ENCODE assay signal across 3 cellular contexts in the genomic region with DNA sequence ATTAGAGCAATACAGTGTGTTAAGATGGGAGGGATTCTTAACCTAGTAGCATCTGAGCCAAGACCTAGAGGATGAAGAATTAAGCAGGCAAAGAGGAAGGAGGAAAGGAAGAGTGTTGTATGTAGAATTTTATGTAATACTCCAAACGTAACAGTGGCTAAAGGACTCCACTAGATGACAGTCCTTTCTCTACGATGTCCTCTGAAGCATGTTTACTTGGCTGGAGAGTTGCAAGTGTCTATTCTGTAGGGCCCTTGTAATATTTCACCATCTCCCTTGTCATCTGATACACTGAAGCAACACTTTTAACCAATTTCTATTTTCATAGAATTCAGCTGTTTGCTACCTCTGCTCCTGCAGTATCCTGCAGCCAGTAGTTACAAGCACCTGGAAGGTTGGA.
A peak's percentile ranks its signal among the peaks of the same experiment; 100 is the strongest.
TF ChIP-seq lines count a peak whose summit lies in the region.

No MANE protein-coding gene starts in this region.

TF ChIP-seq in SK-N-SH, 30 proteins besides CTCF, POLR2A, EP300 and RAD21:
- TF ChIP-seq FOXJ3 (CRISPR knock-in tag; IDR thresholded peaks at IDR 0.05) = no peak
- TF ChIP-seq, protein P1, sequence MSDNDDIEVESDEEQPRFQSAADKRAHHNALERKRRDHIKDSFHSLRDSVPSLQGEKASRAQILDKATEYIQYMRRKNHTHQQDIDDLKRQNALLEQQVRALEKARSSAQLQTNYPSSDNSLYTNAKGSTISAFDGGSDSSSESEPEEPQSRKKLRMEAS (IDR thresholded peaks at IDR 0.05; ENCODE audit: low read depth) = no peak
- no peak for TF ChIP-seq SIN3A (IDR thresholded peaks at IDR 0.05; ENCODE audit: borderline replicate concordance, low read depth, low read length)
- no peak for TF ChIP-seq MEF2A (IDR thresholded peaks at IDR 0.05; ENCODE audit: borderline replicate concordance, low read depth)
- TF ChIP-seq ELF1 (IDR thresholded peaks at IDR 0.05) = no peak
- no peak for TF ChIP-seq FOSL2 (IDR thresholded peaks at IDR 0.05; ENCODE audit: borderline replicate concordance, low read depth)
- TF ChIP-seq RCOR1 (IDR thresholded peaks at IDR 0.05; ENCODE audit: low read length) = no peak
- TF ChIP-seq, protein P2, sequence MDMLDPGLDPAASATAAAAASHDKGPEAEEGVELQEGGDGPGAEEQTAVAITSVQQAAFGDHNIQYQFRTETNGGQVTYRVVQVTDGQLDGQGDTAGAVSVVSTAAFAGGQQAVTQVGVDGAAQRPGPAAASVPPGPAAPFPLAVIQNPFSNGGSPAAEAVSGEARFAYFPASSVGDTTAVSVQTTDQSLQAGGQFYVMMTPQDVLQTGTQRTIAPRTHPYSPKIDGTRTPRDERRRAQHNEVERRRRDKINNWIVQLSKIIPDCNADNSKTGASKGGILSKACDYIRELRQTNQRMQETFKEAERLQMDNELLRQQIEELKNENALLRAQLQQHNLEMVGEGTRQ (IDR thresholded peaks at IDR 0.05; ENCODE audit: borderline replicate concordance, low read depth, low read length) = no peak
- no peak for TF ChIP-seq SMC3 (IDR thresholded peaks at IDR 0.05; ENCODE audit: low read depth, low read length)
- no peak for TF ChIP-seq TAF1 (IDR thresholded peaks at IDR 0.05; ENCODE audit: borderline replicate concordance, low read depth, low read length)
- no peak for TF ChIP-seq YY1 (IDR thresholded peaks at IDR 0.05; ENCODE audit: low read depth)
- TF ChIP-seq MXI1 (IDR thresholded peaks at IDR 0.05; ENCODE audit: low read depth, low read length) = no peak
- TF ChIP-seq, protein P3, sequence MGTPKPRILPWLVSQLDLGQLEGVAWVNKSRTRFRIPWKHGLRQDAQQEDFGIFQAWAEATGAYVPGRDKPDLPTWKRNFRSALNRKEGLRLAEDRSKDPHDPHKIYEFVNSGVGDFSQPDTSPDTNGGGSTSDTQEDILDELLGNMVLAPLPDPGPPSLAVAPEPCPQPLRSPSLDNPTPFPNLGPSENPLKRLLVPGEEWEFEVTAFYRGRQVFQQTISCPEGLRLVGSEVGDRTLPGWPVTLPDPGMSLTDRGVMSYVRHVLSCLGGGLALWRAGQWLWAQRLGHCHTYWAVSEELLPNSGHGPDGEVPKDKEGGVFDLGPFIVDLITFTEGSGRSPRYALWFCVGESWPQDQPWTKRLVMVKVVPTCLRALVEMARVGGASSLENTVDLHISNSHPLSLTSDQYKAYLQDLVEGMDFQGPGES (IDR thresholded peaks at IDR 0.05; ENCODE audit: low read depth, low read length) = no peak
- TF ChIP-seq GABPA (IDR thresholded peaks at IDR 0.05; ENCODE audit: low read depth) = no peak
- TF ChIP-seq, protein P4, sequence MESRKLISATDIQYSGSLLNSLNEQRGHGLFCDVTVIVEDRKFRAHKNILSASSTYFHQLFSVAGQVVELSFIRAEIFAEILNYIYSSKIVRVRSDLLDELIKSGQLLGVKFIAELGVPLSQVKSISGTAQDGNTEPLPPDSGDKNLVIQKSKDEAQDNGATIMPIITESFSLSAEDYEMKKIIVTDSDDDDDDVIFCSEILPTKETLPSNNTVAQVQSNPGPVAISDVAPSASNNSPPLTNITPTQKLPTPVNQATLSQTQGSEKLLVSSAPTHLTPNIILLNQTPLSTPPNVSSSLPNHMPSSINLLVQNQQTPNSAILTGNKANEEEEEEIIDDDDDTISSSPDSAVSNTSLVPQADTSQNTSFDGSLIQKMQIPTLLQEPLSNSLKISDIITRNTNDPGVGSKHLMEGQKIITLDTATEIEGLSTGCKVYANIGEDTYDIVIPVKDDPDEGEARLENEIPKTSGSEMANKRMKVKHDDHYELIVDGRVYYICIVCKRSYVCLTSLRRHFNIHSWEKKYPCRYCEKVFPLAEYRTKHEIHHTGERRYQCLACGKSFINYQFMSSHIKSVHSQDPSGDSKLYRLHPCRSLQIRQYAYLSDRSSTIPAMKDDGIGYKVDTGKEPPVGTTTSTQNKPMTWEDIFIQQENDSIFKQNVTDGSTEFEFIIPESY (IDR thresholded peaks at IDR 0.05; ENCODE audit: borderline replicate concordance, low read depth) = no peak
- no peak for TF ChIP-seq TCF12 (IDR thresholded peaks at IDR 0.05)
- TF ChIP-seq EZH2phosphoT487 (IDR thresholded peaks at IDR 0.05; ENCODE audit: borderline replicate concordance, low read depth) = no peak
- no peak for TF ChIP-seq TEAD4 (IDR thresholded peaks at IDR 0.05; ENCODE audit: borderline replicate concordance, insufficient read depth)
TF ChIP-seq in SK-N-SH: peak in this region for 0.

TF ChIP-seq in SK-N-SH treated with all-trans-retinoic acid at 6 μM for 48 hours, 23 proteins besides CTCF, POLR2A, EP300 and RAD21:
- TF ChIP-seq ESRRG (CRISPR knock-in tag; IDR thresholded peaks at IDR 0.05) = no peak
- TF ChIP-seq GLIS3 (CRISPR knock-in tag; IDR thresholded peaks at IDR 0.05) = no peak

TF ChIP-seq in K562, 482 proteins besides CTCF, POLR2A, EP300 and RAD21:
- peak; percentile 46 to 61; a peak in 3 of 4 replicates for TF ChIP-seq FOXK2 (conservative IDR thresholded peaks at IDR 0.05 in 1 of 2, IDR thresholded peaks at IDR 0.05 in 1 of 2; ENCODE audit: low read depth in 2 of 2)
- no peak for TF ChIP-seq DPF2 (IDR thresholded peaks at IDR 0.05)
- TF ChIP-seq CEBPG (CRISPR knock-in tag; IDR thresholded peaks at IDR 0.05) = peak; percentile 17; the same call in 1 of the 2 replicates
- TF ChIP-seq CEBPG (tag; conservative IDR thresholded peaks at IDR 0.05 in 1 of 2, IDR thresholded peaks at IDR 0.05 in 1 of 2) = no peak
